Comparison of ENCODE assay signal across 2 cellular contexts in the genomic region with DNA sequence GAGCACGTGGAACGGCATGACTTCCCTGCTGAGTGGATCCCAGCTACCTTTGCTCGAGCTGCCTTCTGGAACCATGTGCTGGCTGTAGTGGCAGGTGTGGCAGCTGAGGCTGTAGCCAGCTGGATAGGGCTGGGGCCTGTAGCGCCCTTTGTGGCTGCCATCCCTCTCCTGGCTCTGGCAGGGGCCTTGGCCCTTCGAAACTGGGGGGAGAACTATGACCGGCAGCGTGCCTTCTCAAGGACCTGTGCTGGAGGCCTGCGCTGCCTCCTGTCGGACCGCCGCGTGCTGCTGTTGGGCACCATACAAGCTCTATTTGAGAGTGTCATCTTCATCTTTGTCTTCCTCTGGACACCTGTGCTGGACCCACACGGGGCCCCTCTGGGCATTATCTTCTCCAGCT.
TF ChIP-seq lines count a peak whose summit lies in the region.

No MANE protein-coding gene starts in this region.

TF ChIP-seq in SK-N-SH, 30 proteins besides CTCF, POLR2A, EP300 and RAD21 (continued from another document):
- TF ChIP-seq IRF3 (IDR thresholded peaks at IDR 0.05; ENCODE audit: low read depth, low read length) (no peak), EZH2phosphoT487 (IDR thresholded peaks at IDR 0.05; ENCODE audit: borderline replicate concordance, low read depth) (no peak), FOSL2 (IDR thresholded peaks at IDR 0.05; ENCODE audit: borderline replicate concordance, low read depth) (no peak), TCF12 (IDR thresholded peaks at IDR 0.05) (no peak), ELF1 (IDR thresholded peaks at IDR 0.05) (no peak), YY1 (IDR thresholded peaks at IDR 0.05; ENCODE audit: low read depth) (no peak), USF2 (IDR thresholded peaks at IDR 0.05; ENCODE audit: borderline replicate concordance, low read depth, low read length) (no peak), NFIC (IDR thresholded peaks at IDR 0.05; ENCODE audit: borderline replicate concordance) (no peak), FOXJ3 (CRISPR knock-in tag; IDR thresholded peaks at IDR 0.05) (no peak), SMC3 (IDR thresholded peaks at IDR 0.05; ENCODE audit: low read depth, low read length) (no peak), MXI1 (IDR thresholded peaks at IDR 0.05; ENCODE audit: low read depth, low read length) (no peak), NRF1 (IDR thresholded peaks at IDR 0.05; ENCODE audit: low read depth, low read length) (no peak), RXRA (IDR thresholded peaks at IDR 0.05; ENCODE audit: borderline replicate concordance, low read depth) (no peak), MEF2A (IDR thresholded peaks at IDR 0.05; ENCODE audit: borderline replicate concordance, low read depth) (no peak), GABPA (IDR thresholded peaks at IDR 0.05; ENCODE audit: low read depth) (no peak), SIN3A (IDR thresholded peaks at IDR 0.05; ENCODE audit: borderline replicate concordance, low read depth, low read length) (no peak)
- TF ChIP-seq, protein P1, sequence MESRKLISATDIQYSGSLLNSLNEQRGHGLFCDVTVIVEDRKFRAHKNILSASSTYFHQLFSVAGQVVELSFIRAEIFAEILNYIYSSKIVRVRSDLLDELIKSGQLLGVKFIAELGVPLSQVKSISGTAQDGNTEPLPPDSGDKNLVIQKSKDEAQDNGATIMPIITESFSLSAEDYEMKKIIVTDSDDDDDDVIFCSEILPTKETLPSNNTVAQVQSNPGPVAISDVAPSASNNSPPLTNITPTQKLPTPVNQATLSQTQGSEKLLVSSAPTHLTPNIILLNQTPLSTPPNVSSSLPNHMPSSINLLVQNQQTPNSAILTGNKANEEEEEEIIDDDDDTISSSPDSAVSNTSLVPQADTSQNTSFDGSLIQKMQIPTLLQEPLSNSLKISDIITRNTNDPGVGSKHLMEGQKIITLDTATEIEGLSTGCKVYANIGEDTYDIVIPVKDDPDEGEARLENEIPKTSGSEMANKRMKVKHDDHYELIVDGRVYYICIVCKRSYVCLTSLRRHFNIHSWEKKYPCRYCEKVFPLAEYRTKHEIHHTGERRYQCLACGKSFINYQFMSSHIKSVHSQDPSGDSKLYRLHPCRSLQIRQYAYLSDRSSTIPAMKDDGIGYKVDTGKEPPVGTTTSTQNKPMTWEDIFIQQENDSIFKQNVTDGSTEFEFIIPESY (IDR thresholded peaks at IDR 0.05; ENCODE audit: borderline replicate concordance, low read depth), result no peak

TF ChIP-seq in SK-N-SH treated with all-trans-retinoic acid at 6 μM for 48 hours, 23 proteins besides CTCF, POLR2A, EP300 and RAD21 (continued from another document):
- TF ChIP-seq, protein P2, sequence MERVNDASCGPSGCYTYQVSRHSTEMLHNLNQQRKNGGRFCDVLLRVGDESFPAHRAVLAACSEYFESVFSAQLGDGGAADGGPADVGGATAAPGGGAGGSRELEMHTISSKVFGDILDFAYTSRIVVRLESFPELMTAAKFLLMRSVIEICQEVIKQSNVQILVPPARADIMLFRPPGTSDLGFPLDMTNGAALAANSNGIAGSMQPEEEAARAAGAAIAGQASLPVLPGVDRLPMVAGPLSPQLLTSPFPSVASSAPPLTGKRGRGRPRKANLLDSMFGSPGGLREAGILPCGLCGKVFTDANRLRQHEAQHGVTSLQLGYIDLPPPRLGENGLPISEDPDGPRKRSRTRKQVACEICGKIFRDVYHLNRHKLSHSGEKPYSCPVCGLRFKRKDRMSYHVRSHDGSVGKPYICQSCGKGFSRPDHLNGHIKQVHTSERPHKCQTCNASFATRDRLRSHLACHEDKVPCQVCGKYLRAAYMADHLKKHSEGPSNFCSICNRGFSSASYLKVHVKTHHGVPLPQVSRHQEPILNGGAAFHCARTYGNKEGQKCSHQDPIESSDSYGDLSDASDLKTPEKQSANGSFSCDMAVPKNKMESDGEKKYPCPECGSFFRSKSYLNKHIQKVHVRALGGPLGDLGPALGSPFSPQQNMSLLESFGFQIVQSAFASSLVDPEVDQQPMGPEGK (CRISPR knock-in tag; IDR thresholded peaks at IDR 0.05; ENCODE audit: borderline replicate concordance), result no peak
- TF ChIP-seq SNAI2 (CRISPR knock-in tag; IDR thresholded peaks at IDR 0.05) (no peak), CSDC2 (CRISPR knock-in tag; IDR thresholded peaks at IDR 0.05) (no peak), POU6F1 (CRISPR knock-in tag; IDR thresholded peaks at IDR 0.05; ENCODE audit: borderline replicate concordance, low read depth) (no peak), ESRRG (CRISPR knock-in tag; IDR thresholded peaks at IDR 0.05) (no peak), ZNF8 (CRISPR knock-in tag; IDR thresholded peaks at IDR 0.05) (no peak), ISL1 (CRISPR knock-in tag; IDR thresholded peaks at IDR 0.05) (no peak)
